ENCODE assay signal across 8 cellular contexts in genomic region chr12:121579981-121580868, GRCh38. TPM values are rescaled to one million over a fixed set of nuclear protein-coding genes. Genes with fewer than 3 reads are reported as not detected.
DNase-seq lines count a peak whose midpoint lies in the region; ATAC-seq and TF ChIP-seq lines count a peak whose summit lies in the region.

No MANE protein-coding gene starts in this region.

- H3K4me1 ChIP-seq in BE2C = peaks cover 5% of the 10 kb centered on the region
- peaks cover 45 to 50% of the 10 kb centered on the region in 2 donors for H3K4me1 ChIP-seq in duodenal mucosa (ENCODE audit: control insufficient read depth in 1 of 2, insufficient read depth in 2 of 2, low read length in 2 of 2)
- peaks cover 46% of the 10 kb centered on the region for H3K4me1 ChIP-seq in lower lobe of right lung

- H3K27me3 ChIP-seq in BE2C = no peaks in the 10 kb centered on the region
- no peaks in the 10 kb centered on the region for H3K27me3 ChIP-seq in duodenal mucosa (ENCODE audit: control insufficient read depth in 1 of 2, insufficient read depth in 2 of 2, low read length in 2 of 2)
- no peaks in the 10 kb centered on the region for H3K27me3 ChIP-seq in lower lobe of right lung (ENCODE audit: low read depth)

- peak; percentile 85 for DNase-seq in BE2C
- peak; percentile 34 for DNase-seq in H4 (ENCODE audit: low spot score)
- DNase-seq in NCI-H524 treated with DMSO at 0.1 percent for 48 hours (lab: John Stamatoyannopoulos, UW) = peak; percentile 14
- peak; percentile 76 to 78 for DNase-seq in activated CD4-positive, alpha-beta T cell treated with anti-CD3 and anti-CD28 coated beads, Interleukin-2, amount 50 U/mL, for 48 hours
- peak; percentile 83 for DNase-seq in lower lobe of right lung
- peak in 2 of 3 donors; percentile 43 to 59 for DNase-seq in stimulated activated CD4-positive, alpha-beta T cell treated with anti-CD3 and anti-CD28 coated beads, TNF-alpha, amount 100 ng/mL, for 1 hour (ENCODE audit: low read depth in 3 of 3, low spot score in 1 of 3)
- DNase-seq in cerebellar nuclear complex (lab: John Stamatoyannopoulos, UW) = no peak

- no peak for TF ChIP-seq CTCF in BE2C (IDR thresholded peaks at IDR 0.05; ENCODE audit: low read depth, low read length)
- no peak for TF ChIP-seq CTCF in lower lobe of right lung (IDR thresholded peaks at IDR 0.05)

- peak overlapping the region; percentile 47 for H3K27ac ChIP-seq in duodenal mucosa (ENCODE audit: low read depth, low read length)
- H3K27ac ChIP-seq in lower lobe of right lung = peak overlapping the region; percentile 84

- peaks cover 8% of the 10 kb centered on the region for H3K36me3 ChIP-seq in BE2C
- H3K36me3 ChIP-seq in duodenal mucosa (ENCODE audit: control insufficient read depth in 1 of 2, insufficient read depth in 2 of 2, low read length in 2 of 2) = no peaks in the 10 kb centered on the region
- H3K36me3 ChIP-seq in lower lobe of right lung = peaks cover 4% of the 10 kb centered on the region

- H3K9me3 ChIP-seq in BE2C (no peaks in the 10 kb centered on the region), duodenal mucosa (ENCODE audit: control insufficient read depth in 1 of 2, low read length in 2 of 2) (no peaks in the 10 kb centered on the region), lower lobe of right lung (no peaks in the 10 kb centered on the region)

- peak; percentile 63 to 70 for ATAC-seq in lower lobe of right lung

- H3K4me3 ChIP-seq in BE2C (ENCODE audit: low read depth, low read length) (peak overlapping the region; percentile 68), duodenal mucosa (ENCODE audit: low read depth in 1 of 2, low read length in 2 of 2) (peak overlapping the region; percentile 67 to 74), lower lobe of right lung (peak overlapping the region; percentile 75)

- peak overlapping the region; percentile 61 to 74 for H3K9ac ChIP-seq in duodenal mucosa (ENCODE audit: low read depth in 1 of 2, low read length in 2 of 2)

- intact Hi-C loops in lower lobe of right lung (cut with DNase I) = no loop called here

RNA-seq across cellular contexts. Expression of gene KDM2B, which starts 0.6 kb away (rescaled TPM):
- 53.2 TPM for polyA plus RNA-seq in BE2C (2012; ENCODE audit: insufficient read depth, insufficient read length, low read depth)
- total RNA-seq in H4 (2014; rRNA removed; shearing (Covaris generic)) = 18.4 and 19.7 TPM in 2 replicates
- 36.8 TPM for total RNA-seq in lower lobe of right lung

RNA-seq across cellular contexts. Expression of gene ORAI1, which starts 46.1 kb away (rescaled TPM):
- polyA plus RNA-seq in BE2C (2012; ENCODE audit: insufficient read depth, insufficient read length, low read depth) = 27.1 TPM
- 4.4 and 8.5 TPM in 2 replicates for total RNA-seq in H4 (2014; rRNA removed; shearing (Covaris generic))
- 39.0 TPM for total RNA-seq in lower lobe of right lung

Comparison
In these comparisons a context has a peak if more than half of its experiments do, and no peak if none do; other contexts are left out.
1. DNase-seq: peak in BE2C (single experiment), H4 (single experiment), NCI-H524 treated with DMSO at 0.1 percent for 48 hours (single experiment), activated CD4-positive, alpha-beta T cell treated with anti-CD3 and anti-CD28 coated beads, Interleukin-2, amount 50 U/mL, for 48 hours (2 of 2), lower lobe of right lung (single experiment) and stimulated activated CD4-positive, alpha-beta T cell treated with anti-CD3 and anti-CD28 coated beads, TNF-alpha, amount 100 ng/mL, for 1 hour (2 of 3); none in cerebellar nuclear complex (0 of 2).
2. Peak in every context shown above with its lines, with median percentiles within 50 percentile points of each other: H3K4me3 ChIP-seq.